Comparison of ENCODE assay signal across 15 cellular contexts in the genomic region with DNA sequence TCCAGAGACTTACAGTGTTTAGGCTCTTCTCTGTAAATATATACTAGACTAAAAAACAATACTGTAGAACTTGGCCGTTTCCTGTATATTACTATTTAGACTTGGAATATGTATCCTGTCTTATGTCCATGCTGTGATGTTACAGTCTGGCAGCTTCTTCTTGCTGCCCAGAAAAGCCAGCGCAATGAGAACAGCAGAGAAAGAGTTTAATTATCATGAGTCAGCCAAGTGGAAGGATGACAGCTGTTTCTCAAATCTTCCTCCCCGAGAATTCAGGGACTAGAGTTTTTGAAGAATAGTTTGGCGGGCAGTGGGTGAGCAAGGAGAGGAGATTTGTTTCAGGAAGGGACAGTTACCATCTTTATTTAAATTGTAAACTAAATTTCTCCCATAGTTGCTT.
"Had no signal": no experiment of that assay in that cellular context is flagged by ENCODE, and none has a peak within 500 bp of the region (broad histone marks: within the 10 kb centered on the region; RNA-seq: fewer than 3 reads in every experiment).

No MANE protein-coding gene starts in this region.

- H3K27me3 Mint-ChIP-seq: type B pancreatic cell had no signal

- H3K4me3 Mint-ChIP-seq: natural killer cell, type B pancreatic cell had no signal

- H3K27ac Mint-ChIP-seq: activated naive CD4-positive, alpha-beta T cell treated with anti-CD3 and anti-CD28 coated beads, Interleukin-2, amount 50 U/mL, for 72 hours; type B pancreatic cell had no signal

- H3K27me3 ChIP-seq: brain microvascular endothelial cell, esophagus squamous epithelium, gastrocnemius medialis, sigmoid colon, suprapubic skin had no signal

- H3K9me3 Mint-ChIP-seq: activated naive CD4-positive, alpha-beta T cell treated with anti-CD3 and anti-CD28 coated beads, Interleukin-2, amount 50 U/mL, for 72 hours; natural killer cell; type B pancreatic cell had no signal

- H3K4me3 ChIP-seq: esophagus squamous epithelium, gastrocnemius medialis, lower lobe of right lung, sigmoid colon, suprapubic skin had no signal

- DNase-seq: activated effector memory CD4-positive, alpha-beta T cell treated with Interleukin-2 at 50 U/mL for 16 hours; activated T-cell treated with anti-CD3 and anti-CD28 coated beads, Interleukin-2, amount 50 U/mL, for 1 hour; amygdala; brain microvascular endothelial cell; esophagus squamous epithelium; gastrocnemius medialis; lower lobe of right lung; natural killer cell; sigmoid colon; stimulated activated CD4-positive, alpha-beta T cell treated with anti-CD3 and anti-CD28 coated beads, Interleukin-12 subunit alpha, Interleukin-12 subunit beta, amount 100 ng/mL, for 4 hours; stimulated activated naive CD4-positive, alpha-beta T cell treated with Interleukin-2 at 50 U/mL for 16 hours had no signal

- H3K27ac ChIP-seq: brain microvascular endothelial cell, esophagus squamous epithelium, gastrocnemius medialis, lower lobe of right lung, suprapubic skin had no signal

- H3K9me3 ChIP-seq: esophagus squamous epithelium, gastrocnemius medialis, lower lobe of right lung, sigmoid colon, suprapubic skin had no signal

- H3K4me1 ChIP-seq: esophagus squamous epithelium, gastrocnemius medialis, lower lobe of right lung, suprapubic skin had no signal

- ATAC-seq: activated CD4-positive, CD25-positive, alpha-beta regulatory T cell treated with anti-CD3 and anti-CD28 coated beads, Interleukin-2, amount 50 U/mL, for 24 hours; activated naive CD4-positive, alpha-beta T cell treated with anti-CD3 and anti-CD28 coated beads, Interleukin-2, amount 50 U/mL, for 72 hours; gastrocnemius medialis; lower lobe of right lung; natural killer cell had no signal
